8 cellular contexts compared by ENCODE assay signal in the genomic region with DNA sequence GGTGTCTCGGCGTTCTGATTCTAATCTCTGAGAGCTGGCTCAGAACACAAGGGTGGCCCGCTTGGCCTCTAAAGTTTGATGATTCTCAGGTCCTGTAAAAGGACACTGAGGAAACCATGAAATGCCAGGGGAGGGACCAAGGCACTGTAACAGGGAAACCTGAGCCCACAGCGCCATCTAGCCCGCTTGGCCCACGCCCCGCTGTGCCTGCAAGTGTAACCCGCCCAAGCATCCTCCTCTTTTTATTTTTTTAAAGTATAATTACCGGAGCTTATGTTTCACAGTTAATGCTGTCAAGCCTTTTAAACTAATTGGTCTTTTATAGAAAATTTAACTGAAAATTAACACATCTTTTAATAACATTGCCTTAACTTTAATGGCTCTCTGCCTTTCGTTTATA.
A peak's percentile ranks its signal among the peaks of the same experiment; 100 is the strongest.
DNase-seq lines count a peak whose midpoint lies in the region; ATAC-seq and TF ChIP-seq lines count a peak whose summit lies in the region.

No MANE protein-coding gene starts in this region.

- CTCF ChIA-PET in RWPE1 (lab: Yijun Ruan, JAX), result interaction anchor here (0.5 to 1.5 kb wide), 3 partner anchors 17 to 1013 kb away, joined by 3 to 4 read pairs (median 3); no protein-coding TSS in a partner anchor

- no peak overlapping the region for H2BK12ac ChIP-seq in H9 (ENCODE audit: insufficient read length, low read depth, low read length)

- H3K4me1 Mint-ChIP-seq in H9, result peaks cover 0 to 9% of the 10 kb centered on the region in 2 experiments; a peak in 3 of 4 replicates

- no peak overlapping the region for H3K4me3 ChIP-seq in AG09309 (ENCODE audit: control insufficient read depth, low read depth, low read length)

- H2BK5ac ChIP-seq in H9 (ENCODE audit: insufficient read length, low read length), result no peak overlapping the region

- H3K23me2 ChIP-seq in H9 (ENCODE audit: insufficient read length, low read depth, low read length, poor library complexity, severe bottlenecking), result no peaks in the 10 kb centered on the region

- H3K79me1 ChIP-seq in H9 (ENCODE audit: insufficient read depth, low read depth, low read length, poor library complexity, severe bottlenecking), result no peaks in the 10 kb centered on the region

- H4K5ac ChIP-seq in H9 (ENCODE audit: insufficient read length, low read depth, low read length), result no peak overlapping the region

- no peaks in the 10 kb centered on the region for H4K20me1 ChIP-seq in H9 (ENCODE audit: control insufficient read depth, insufficient read depth, insufficient read length)

- H2BK20ac ChIP-seq in H9 (ENCODE audit: low read depth, low read length, poor library complexity, severe bottlenecking), result no peak overlapping the region

- no CpG with 5 or more reads among the region's 10 CpGs for WGBS in H9 (ENCODE audit: extremely low coverage, insufficient read length, low lambda C conversion rate)

- H2BK15ac ChIP-seq in H9 (ENCODE audit: low read depth, low read length), result no peak overlapping the region

- TF ChIP-seq CTCF in AG09309 (IDR thresholded peaks at IDR 0.05; ENCODE audit: control insufficient read depth, insufficient read depth, low read depth, low read length, missing control alignments) (peak; percentile 4), H9 (conservative IDR thresholded peaks at IDR 0.05) (peak; percentile 75), RWPE1 (conservative IDR thresholded peaks at IDR 0.05; ENCODE audit: low read depth) (0 out of 2 replicates have a peak, but pooled peaks have one; percentile 15)

- H2AK5ac ChIP-seq in H9 (ENCODE audit: insufficient read length, low read length), result no peak overlapping the region

- H3K9me3 ChIP-seq in H9 (ENCODE audit: control insufficient read depth, low read depth, low read length), result no peaks in the 10 kb centered on the region

- no peak overlapping the region for H3K27ac ChIP-seq in H9 (ENCODE audit: insufficient read length, low read depth, low read length)
- no peak overlapping the region for H3K27ac ChIP-seq in RWPE1

- no peak overlapping the region for H3K4ac ChIP-seq in H9 (ENCODE audit: low read depth, low read length)

- no peaks in the 10 kb centered on the region for H3K79me2 ChIP-seq in H9 (ENCODE audit: insufficient read depth, low read length)

- no peaks in the 10 kb centered on the region for H3K4me1 ChIP-seq in H9 (ENCODE audit: insufficient read depth, low read length)

- no peak overlapping the region for H4K91ac ChIP-seq in H9 (ENCODE audit: insufficient read length, low read depth, low read length)

- H3K23ac ChIP-seq in H9 (ENCODE audit: insufficient read length, low read depth, low read length), result no peak overlapping the region

- no peaks in the 10 kb centered on the region for H3K27me3 Mint-ChIP-seq in H9 (ENCODE audit: low read depth)

- H3K36me3 Mint-ChIP-seq in H9 (ENCODE audit: insufficient read depth in 1 of 3, low read depth in 3 of 3), result no peaks in the 10 kb centered on the region

- no peak overlapping the region for H3K18ac ChIP-seq in H9 (ENCODE audit: insufficient read length, low read depth, low read length)

- no peak overlapping the region for H2AFZ ChIP-seq in H9 (ENCODE audit: low read length)

- H3K4me2 ChIP-seq in H9 (ENCODE audit: insufficient read depth, insufficient read length, low read length), result no peak overlapping the region

- POLR2A ChIA-PET in RWPE1 (lab: Yijun Ruan, JAX; ENCODE audit: low non-redundant PET), result no interaction called here

- no peaks in the 10 kb centered on the region for H3K9me3 Mint-ChIP-seq in H9

- no peaks in the 10 kb centered on the region for H3K27me3 ChIP-seq in H9 (ENCODE audit: insufficient read depth, low read length)

- H3K4me3 Mint-ChIP-seq in H9, result no peak overlapping the region

- H2BK120ac ChIP-seq in H9 (ENCODE audit: low read depth, low read length, poor library complexity, severe bottlenecking), result no peak overlapping the region

- H3K14ac ChIP-seq in H9 (ENCODE audit: insufficient read depth, low read length), result no peak overlapping the region

- H3K9ac ChIP-seq in H9 (ENCODE audit: extremely low read depth, insufficient read length, low read length), result no peak overlapping the region

- H3T11ph ChIP-seq in H9 (ENCODE audit: low read length), result no peak overlapping the region

- no peak overlapping the region for H3K56ac ChIP-seq in H9 (ENCODE audit: insufficient read length, low read depth, low read length)

- H4K8ac ChIP-seq in H9 (replicated peaks; ENCODE audit: insufficient read length, low read depth, low read length), result no peak overlapping the region

- ATAC-seq in GM18498 (IDR thresholded peaks at IDR 0.05; ENCODE audit: unreplicated experiment) (no peak), GM18873 (IDR thresholded peaks at IDR 0.05; ENCODE audit: low FRiP score, unreplicated experiment) (no peak)

- DNase-seq in AG09309 (ENCODE audit: low read depth) (no peak), H9 (peak; percentile 77), RWPE1 (ENCODE audit: low spot score) (peak; percentile 13), iPS DF 19.7 (ENCODE audit: low read depth, low spot score) (peak; percentile 20), T-helper 1 cell (no peak)
- DNase-seq in stimulated activated CD4-positive, alpha-beta T cell treated with anti-CD3 and anti-CD28 coated beads, Interleukin-1b, Interleukin-23, amount 100 ng/mL, for 48 hours, result no peak

- no peak overlapping the region for H3K27ac Mint-ChIP-seq in H9

Comparison
In these comparisons a context has a peak if more than half of its experiments do, and no peak if none do; other contexts are left out.
1. DNase-seq: peak in H9 (single experiment), RWPE1 (single experiment) and iPS DF 19.7 (single experiment); none in AG09309 (single experiment), stimulated activated CD4-positive, alpha-beta T cell treated with anti-CD3 and anti-CD28 coated beads, Interleukin-1b, Interleukin-23, amount 100 ng/mL, for 48 hours (single experiment) and T-helper 1 cell (0 of 5).
2. CTCF ChIP-seq: peak in every context shown above with its lines; median percentile 75 in H9; 15 in RWPE1; 4 in AG09309.